Comparison of ENCODE assay signal across 20 cellular contexts in the genomic region with DNA sequence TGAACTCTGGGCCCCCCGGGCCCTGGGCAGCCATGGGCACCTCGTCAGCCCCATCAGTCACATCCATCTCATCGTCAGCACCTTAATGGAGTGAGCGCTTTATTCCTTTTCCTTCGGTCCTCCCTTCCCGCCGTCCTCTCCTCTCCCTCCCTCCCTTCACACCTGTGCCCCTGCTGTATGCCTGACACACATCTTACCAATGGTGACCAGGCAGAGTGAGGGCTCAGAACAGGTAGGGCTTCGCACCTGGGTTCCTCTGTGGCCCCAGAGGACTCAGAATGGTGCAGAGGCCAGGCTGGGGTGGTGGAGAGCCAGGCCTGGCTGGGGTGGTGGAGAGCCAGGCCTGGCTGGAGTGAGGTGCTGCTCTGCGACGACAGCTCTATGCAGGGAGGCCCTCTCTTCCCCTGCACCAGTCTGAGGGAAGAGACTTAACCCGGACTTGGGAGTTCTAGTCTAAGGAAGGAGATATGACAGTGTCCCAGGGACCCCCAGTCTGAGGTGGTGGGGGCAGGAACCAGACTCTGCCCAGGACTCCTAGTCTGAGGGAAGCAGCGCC. TPM values are rescaled to one million over a fixed set of nuclear protein-coding genes. Genes with fewer than 3 reads are reported as not detected.
DNase-seq lines count a peak whose midpoint lies in the region; ATAC-seq, FAIRE-seq and TF ChIP-seq lines count a peak whose summit lies in the region.
"Had no signal": no experiment of that assay in that cellular context is flagged by ENCODE, and none has a peak within 500 bp of the region (broad histone marks: within the 10 kb centered on the region; RNA-seq: fewer than 3 reads in every experiment).

No MANE protein-coding gene starts in this region.

- DNase-seq in natural killer cell (no peak), NB4 (ENCODE audit: low read depth) (no peak), GM12878 (ENCODE audit: low read depth, low spot score) (no peak), urothelium cell line (ENCODE audit: low spot score) (no peak), germinal center (ENCODE audit: low spot score) (no peak), anterior cingulate cortex (lab: John Stamatoyannopoulos, UW) (no peak)
- no peak for DNase-seq in natural killer cell treated with Interleukin-12 subunit alpha and Interleukin-12 subunit beta and Interleukin-15 and Interleukin-18, amount 100 ng/mL, for 72 hours (ENCODE audit: low spot score)
- no peak for DNase-seq in activated naive CD4-positive, alpha-beta T cell (lab: John Stamatoyannopoulos, UW)
- DNase-seq: ACHN; AML-193; DMS153; H9; IMR-90; NCI-H1417; NCI-H1930; NCI-H69; NK-92 treated with Interleukin-12 subunit alpha and Interleukin-12 subunit beta, amount 100 ng/mL, for 24 hours had no signal

- TF ChIP-seq POLR2A in NB4 (IDR thresholded peaks at IDR 0.05; ENCODE audit: extremely low read depth, insufficient read length) (peak; percentile 27), GM12878 (IDR thresholded peaks at IDR 0.05; ENCODE audit: low read depth, low read length) (peak; percentile 81)

- POLR2A ChIA-PET in GM12878 (lab: Charles Lee), result no interaction called here

- TF ChIP-seq CTCF in natural killer cell (IDR thresholded peaks at IDR 0.05) (no peak), NB4 (IDR thresholded peaks at IDR 0.05; ENCODE audit: low read depth, low read length) (no peak), GM12878 (IDR thresholded peaks at IDR 0.05 in 2 of 3, conservative IDR thresholded peaks at IDR 0.05 in 1 of 3; ENCODE audit: control insufficient read depth in 2 of 3, extremely low read depth in 1 of 3, insufficient read depth in 1 of 3, low read depth in 3 of 3, low read length in 3 of 3) (no peak)

- no peak overlapping the region for H3K27ac ChIP-seq in GM12878 (ENCODE audit: control insufficient read depth, insufficient read depth)
- H3K27ac ChIP-seq: SK-N-MC had no signal

- peak overlapping the region; percentile 26 to 72 for H3K27ac Mint-ChIP-seq in natural killer cell
- H3K27ac Mint-ChIP-seq in natural killer cell treated with Interleukin-12 subunit alpha and Interleukin-12 subunit beta and Interleukin-15 and Interleukin-18, amount 100 ng/mL, for 72 hours, result no peak overlapping the region

- H4K20me1 ChIP-seq in GM12878 (ENCODE audit: control insufficient read depth, insufficient read depth), result peaks cover 49% of the 10 kb centered on the region

- H3K27me3 ChIP-seq in GM12878 (replicated peaks in 1 of 2; ENCODE audit: control insufficient read depth in 2 of 2, insufficient read depth in 2 of 2, low read length in 1 of 2), result no peaks in the 10 kb centered on the region

- no peak overlapping the region for H3K4me3 Mint-ChIP-seq in natural killer cell
- no peak overlapping the region for H3K4me3 Mint-ChIP-seq in natural killer cell treated with Interleukin-12 subunit alpha and Interleukin-12 subunit beta and Interleukin-15 and Interleukin-18, amount 100 ng/mL, for 72 hours
- H3K4me3 Mint-ChIP-seq: CD14-positive monocyte, H9 had no signal

- ATAC-seq in natural killer cell (peak in 1 of 3 donors; percentile 9), GM12878 (peak; percentile 7)
- no peak for ATAC-seq in natural killer cell treated with Interleukin-12 subunit alpha and Interleukin-12 subunit beta and Interleukin-15 and Interleukin-18, amount 100 ng/mL, for 72 hours

- in situ Hi-C loops in GM12878 (cut with MboI), result no loop called here

- intact Hi-C loops in natural killer cell (cut with micrococcal nuclease), result no loop called here
- intact Hi-C loops in GM12878 (cut with micrococcal nuclease; ENCODE audit: unreplicated experiment), result no loop called here

- H3K9me3 ChIP-seq in GM12878 (replicated peaks; ENCODE audit: control insufficient read depth, insufficient read depth, low read length), result no peaks in the 10 kb centered on the region

- H3K4me1 ChIP-seq in GM12878 (ENCODE audit: control insufficient read depth, insufficient read depth, low read length), result peaks cover 9% of the 10 kb centered on the region

- SMC1A ChIA-PET in GM12878 (lab: Charles Lee; ENCODE audit: uncharacterized antibody, unreplicated experiment), result interaction anchor here (1.3 kb wide), 1 partner anchor 9 kb away, joined by 3 read pairs; no protein-coding TSS in a partner anchor

- no peaks in the 10 kb centered on the region for H3K27me3 Mint-ChIP-seq in natural killer cell (ENCODE audit: low read depth in 2 of 2)
- H3K27me3 Mint-ChIP-seq in natural killer cell treated with Interleukin-12 subunit alpha and Interleukin-12 subunit beta and Interleukin-15 and Interleukin-18, amount 100 ng/mL, for 72 hours, result no peaks in the 10 kb centered on the region

- no TSS peak for BruUV-seq in GM12878 (replicated peaks; lab: Mats Ljungman, UMichigan)

- no peak for TF ChIP-seq RAD21 in GM12878 (IDR thresholded peaks at IDR 0.05; ENCODE audit: insufficient read depth, low read depth, low read length)

- H3K36me3 ChIP-seq in GM12878 (ENCODE audit: control insufficient read depth in 2 of 2, insufficient read depth in 2 of 2, low read length in 1 of 2), result peaks cover 45 to 50% of the 10 kb centered on the region in 2 experiments

- CTCF ChIA-PET in GM12878 (lab: Yijun Ruan, JAX), result no interaction called here

- H3K79me2 ChIP-seq in GM12878 (ENCODE audit: control insufficient read depth, insufficient read depth, low read length), result peaks cover 46% of the 10 kb centered on the region

- peaks cover 7% of the 10 kb centered on the region for H3K36me3 Mint-ChIP-seq in natural killer cell
- peaks cover 6% of the 10 kb centered on the region for H3K36me3 Mint-ChIP-seq in natural killer cell treated with Interleukin-12 subunit alpha and Interleukin-12 subunit beta and Interleukin-15 and Interleukin-18, amount 100 ng/mL, for 72 hours

- WGBS in GM12878 (ENCODE audit: insufficient coverage, insufficient replicate concordance, low lambda C conversion rate, missing lambda C conversion rate), result 85% methylated on average over 12 of the region's 12 CpGs

- no peak for TF ChIP-seq EP300 in GM12878 (IDR thresholded peaks at IDR 0.05; ENCODE audit: borderline replicate concordance in 1 of 2, control insufficient read depth in 1 of 2, low read depth in 2 of 2, low read length in 2 of 2)

- H3K9me3 Mint-ChIP-seq in natural killer cell, result no peaks in the 10 kb centered on the region
- H3K9me3 Mint-ChIP-seq in natural killer cell treated with Interleukin-12 subunit alpha and Interleukin-12 subunit beta and Interleukin-15 and Interleukin-18, amount 100 ng/mL, for 72 hours, result no peaks in the 10 kb centered on the region
- H3K9me3 Mint-ChIP-seq: CD14-positive monocyte, H9 had no signal

- RAD21 ChIA-PET in GM12878 (lab: Charles Lee; ENCODE audit: unreplicated experiment), result interaction anchor here (2.6 kb wide), 1 partner anchor 170 kb away, joined by 8 read pairs; no protein-coding TSS in a partner anchor

- H2AFZ ChIP-seq in GM12878 (ENCODE audit: control insufficient read depth, low read depth, low read length), result no peak overlapping the region

- peaks cover 37 to 64% of the 10 kb centered on the region in 2 donors for H3K4me1 Mint-ChIP-seq in natural killer cell
- H3K4me1 Mint-ChIP-seq in natural killer cell treated with Interleukin-12 subunit alpha and Interleukin-12 subunit beta and Interleukin-15 and Interleukin-18, amount 100 ng/mL, for 72 hours (ENCODE audit: low read depth in 2 of 2), result peaks cover 19 to 28% of the 10 kb centered on the region in 2 donors

- FAIRE-seq in GM12878 (lab: Jason Lieb, UNC) (no peak), urothelium cell line (lab: Jason Lieb, UNC) (peak; percentile 59)

- H3K4me2 ChIP-seq in GM12878 (ENCODE audit: control insufficient read depth, insufficient read depth), result no peak overlapping the region

- H3K9ac ChIP-seq in GM12878 (ENCODE audit: control insufficient read depth, insufficient read depth, low read length), result no peak overlapping the region

- H3K4me3 ChIP-seq in NB4 (ENCODE audit: low read depth, low read length), result no peak overlapping the region
- H3K4me3 ChIP-seq in GM12878, result no peak overlapping the region
- H3K4me3 ChIP-seq: SK-N-MC had no signal

RNA-seq across cellular contexts. Expression of a gene that starts 11.6 kb away (rescaled TPM):
- total RNA-seq in natural killer cell, result 10 to 100 TPM; 63.5 to 89.2 (median 70.1) TPM
- total RNA-seq in natural killer cell treated with Interleukin-12 subunit alpha and Interleukin-12 subunit beta and Interleukin-15 and Interleukin-18, amount 100 ng/mL, for 72 hours, result 10 to 100 TPM; 26.8 to 30.3 TPM
- 108 and 121 TPM in 2 replicates for total RNA-seq in GM12878 (2013; cell fraction: nucleolus; rRNA removed)
- 38.5 and 48.8 TPM in 2 replicates for total RNA-seq in GM12878 (2014; rRNA removed)
- total RNA-seq in GM12878 (2014; rRNA removed; fragmentation: Illumina TruSeq; extraction: Trizol), result 15.2 and 18.1 TPM in 2 replicates
- total RNA-seq in GM12878 (2021), result 128 and 139 TPM in 2 replicates
- polyA plus RNA-seq in GM12878 (2011; ENCODE audit: low read depth), result 33.7 TPM
- 3.2 and 10.2 TPM in 2 replicates for polyA plus RNA-seq in GM12878 (2011; rRNA removed)
- 15.1 and 18.0 TPM in 2 replicates for polyA plus RNA-seq in GM12878 (2011; cell fraction: cytosol; rRNA removed)
- polyA plus RNA-seq in GM12878 (2011; cell fraction: nucleus; rRNA removed), result 44.7 and 61.7 TPM in 2 replicates
- 64.9 and 75.4 TPM in 2 replicates for polyA plus RNA-seq in GM12878 (2012)
- polyA plus RNA-seq in GM12878 (2014; fragmentation: Illumina TruSeq; extraction: Trizol), result 10.5 and 31.2 TPM in 2 replicates
- 1 to 10 TPM; 2.3 to 4.9 TPM for polyA plus RNA-seq in GM12878 (2014; fragmentation: Nextera tagmentation; extraction: Ambion mirVana)
- 40.6 and 54.3 TPM in 2 replicates for polyA plus RNA-seq in GM12878 (2014; rRNA removed)
- 10 to 100 TPM; 34.7 to 39.0 TPM for polyA plus RNA-seq in GM12878 (2016; fragmentation: Nextera tagmentation; extraction: Ambion mirVana)
- polyA minus RNA-seq in GM12878 (2011; rRNA and poly(A)+ RNA removed), result 29.1 and 50.3 TPM in 2 replicates
- 37.0 and 37.7 TPM in 2 replicates for polyA minus RNA-seq in GM12878 (2011; cell fraction: cytosol; rRNA and poly(A)+ RNA removed)
- polyA minus RNA-seq in GM12878 (2011; cell fraction: nucleus; rRNA and poly(A)+ RNA removed), result 39.8 and 79.0 TPM in 2 replicates

RNA-seq across cellular contexts. Expression of a gene that starts 44.8 kb away (rescaled TPM):
- total RNA-seq in natural killer cell (not detected), GM12878 (2014; rRNA removed) (not detected in 2 replicates), GM12878 (2014; rRNA removed; fragmentation: Illumina TruSeq; extraction: Trizol) (not detected in 2 replicates), GM12878 (2021) (not detected in 2 replicates)
- under 1 TPM in 1 of 2 donors, not detected in 1; 0.21 TPM for total RNA-seq in natural killer cell treated with Interleukin-12 subunit alpha and Interleukin-12 subunit beta and Interleukin-15 and Interleukin-18, amount 100 ng/mL, for 72 hours
- not detected in 2 replicates for total RNA-seq in GM12878 (2013; cell fraction: nucleolus; rRNA removed)
- polyA plus RNA-seq in GM12878 (2011; ENCODE audit: low read depth), result not detected
- polyA plus RNA-seq in GM12878 (2011; rRNA removed) (not detected in 2 replicates), GM12878 (2014; fragmentation: Illumina TruSeq; extraction: Trizol) (not detected in 2 replicates), GM12878 (2014; fragmentation: Nextera tagmentation; extraction: Ambion mirVana) (not detected), GM12878 (2014; rRNA removed) (not detected in 2 replicates), GM12878 (2016; fragmentation: Nextera tagmentation; extraction: Ambion mirVana) (not detected)
- polyA plus RNA-seq in GM12878 (2011; cell fraction: cytosol; rRNA removed), result 0.03 TPM in 1 of 2 replicates, not detected in the other
- not detected in 2 replicates for polyA plus RNA-seq in GM12878 (2011; cell fraction: nucleus; rRNA removed)
- 0.08 TPM in 1 of 2 replicates, not detected in the other for polyA plus RNA-seq in GM12878 (2012)
- not detected in 2 replicates for polyA minus RNA-seq in GM12878 (2011; rRNA and poly(A)+ RNA removed)
- not detected in 2 replicates for polyA minus RNA-seq in GM12878 (2011; cell fraction: cytosol; rRNA and poly(A)+ RNA removed)
- not detected in 2 replicates for polyA minus RNA-seq in GM12878 (2011; cell fraction: nucleus; rRNA and poly(A)+ RNA removed)
- total RNA-seq: H9, IMR-90, LHCN-M2 had no signal
- polyA plus RNA-seq: CD14-positive monocyte, IMR-90 had no signal

Comparison
In these comparisons a context has a peak if more than half of its experiments do, and no peak if none do; other contexts are left out.
1. H3K27ac Mint-ChIP-seq: peak in natural killer cell (2 of 2); none in natural killer cell treated with Interleukin-12 subunit alpha and Interleukin-12 subunit beta and Interleukin-15 and Interleukin-18, amount 100 ng/mL, for 72 hours (0 of 2).